In genomic region chr12:104635944-104636343, GRCh38 we compare ENCODE assay signal across 15 cellular contexts.
DNase-seq lines count a peak whose midpoint lies in the region; ATAC-seq and TF ChIP-seq lines count a peak whose summit lies in the region.
"Had no signal": no experiment of that assay in that cellular context is flagged by ENCODE, and none has a peak within 500 bp of the region (broad histone marks: within the 10 kb centered on the region; RNA-seq: fewer than 3 reads in every experiment).

No MANE protein-coding gene starts in this region.

- H3K9me3 ChIP-seq in neutrophil (no peaks in the 10 kb centered on the region), WERI-Rb-1 (ENCODE audit: severe bottlenecking) (peaks cover 4% of the 10 kb centered on the region)
- H3K9me3 ChIP-seq: HAP-1 had no signal

- H3K4me1 Mint-ChIP-seq in natural killer cell treated with Interleukin-12 subunit alpha and Interleukin-12 subunit beta and Interleukin-15 and Interleukin-18, amount 100 ng/mL, for 72 hours (ENCODE audit: low read depth in 2 of 2) = peaks cover 66 to 77% of the 10 kb centered on the region in 2 donors
- H3K4me1 Mint-ChIP-seq in natural killer cell = peaks cover 80 to 87% of the 10 kb centered on the region in 2 donors
- peaks cover 95% of the 10 kb centered on the region for H3K4me1 Mint-ChIP-seq in dendritic cell treated with granulocyte-macrophage colony-stimulating factor and Interleukin-4, amounts not matched to agents 40 ng/mL and 50 ng/mL, for 4 days (ENCODE audit: low read depth)

- intact Hi-C loops in natural killer cell (cut with micrococcal nuclease) = no loop called here
- intact Hi-C loops in dendritic cell treated with granulocyte-macrophage colony-stimulating factor and Interleukin-4, amounts not matched to agents 40 ng/mL and 50 ng/mL, for 4 days (cut with micrococcal nuclease) = no loop called here

- no peaks in the 10 kb centered on the region for H3K27me3 Mint-ChIP-seq in natural killer cell treated with Interleukin-12 subunit alpha and Interleukin-12 subunit beta and Interleukin-15 and Interleukin-18, amount 100 ng/mL, for 72 hours
- H3K27me3 Mint-ChIP-seq in natural killer cell (ENCODE audit: low read depth in 2 of 2) = no peaks in the 10 kb centered on the region
- H3K27me3 Mint-ChIP-seq in dendritic cell treated with granulocyte-macrophage colony-stimulating factor and Interleukin-4, amounts not matched to agents 40 ng/mL and 50 ng/mL, for 4 days = no peaks in the 10 kb centered on the region
- H3K27me3 Mint-ChIP-seq: CD4-positive, alpha-beta memory T cell had no signal

- no peaks in the 10 kb centered on the region for H3K9me3 Mint-ChIP-seq in natural killer cell treated with Interleukin-12 subunit alpha and Interleukin-12 subunit beta and Interleukin-15 and Interleukin-18, amount 100 ng/mL, for 72 hours
- no peaks in the 10 kb centered on the region for H3K9me3 Mint-ChIP-seq in natural killer cell
- no peaks in the 10 kb centered on the region for H3K9me3 Mint-ChIP-seq in dendritic cell treated with granulocyte-macrophage colony-stimulating factor and Interleukin-4, amounts not matched to agents 40 ng/mL and 50 ng/mL, for 4 days

- H3K27ac Mint-ChIP-seq in natural killer cell treated with Interleukin-12 subunit alpha and Interleukin-12 subunit beta and Interleukin-15 and Interleukin-18, amount 100 ng/mL, for 72 hours = peak overlapping the region; percentile 45 to 58
- H3K27ac Mint-ChIP-seq in natural killer cell = peak overlapping the region in 1 of 2 donors; percentile 66
- H3K27ac Mint-ChIP-seq in dendritic cell treated with granulocyte-macrophage colony-stimulating factor and Interleukin-4, amounts not matched to agents 40 ng/mL and 50 ng/mL, for 4 days = peak overlapping the region; percentile 93

- H3K36me3 ChIP-seq in neutrophil (no peaks in the 10 kb centered on the region), WERI-Rb-1 (no peaks in the 10 kb centered on the region)
- H3K36me3 ChIP-seq: HAP-1 had no signal

- DNase-seq in natural killer cell treated with Interleukin-12 subunit alpha and Interleukin-12 subunit beta and Interleukin-15 and Interleukin-18, amount 100 ng/mL, for 72 hours (ENCODE audit: low spot score) = no peak
- DNase-seq in natural killer cell (no peak), WERI-Rb-1 (no peak), NCI-H526 treated with DMSO at 0.1 percent for 48 hours (lab: John Stamatoyannopoulos, UW) (no peak)
- DNase-seq: ACHN; C1 segment of cervical spinal cord; CD4-positive, alpha-beta memory T cell; COR-L47; DMS153; DND-41; GDM1 had no signal

- ATAC-seq in natural killer cell treated with Interleukin-12 subunit alpha and Interleukin-12 subunit beta and Interleukin-15 and Interleukin-18, amount 100 ng/mL, for 72 hours = no peak
- ATAC-seq in natural killer cell (no peak), esophagus mucosa (no peak)

- peaks cover 29 to 38% of the 10 kb centered on the region in 2 experiments for H3K4me1 ChIP-seq in neutrophil (ENCODE audit: control insufficient read depth in 1 of 2, insufficient read depth in 1 of 2, low read depth in 1 of 2, low read length in 1 of 2)
- H3K4me1 ChIP-seq: HAP-1 had no signal

- H3K27me3 ChIP-seq in neutrophil (no peaks in the 10 kb centered on the region), WERI-Rb-1 (ENCODE audit: insufficient read depth, low read depth, severe bottlenecking) (no peaks in the 10 kb centered on the region)

- peaks cover 24% of the 10 kb centered on the region for H3K36me3 Mint-ChIP-seq in natural killer cell treated with Interleukin-12 subunit alpha and Interleukin-12 subunit beta and Interleukin-15 and Interleukin-18, amount 100 ng/mL, for 72 hours
- no peaks in the 10 kb centered on the region for H3K36me3 Mint-ChIP-seq in natural killer cell
- peaks cover 67% of the 10 kb centered on the region for H3K36me3 Mint-ChIP-seq in dendritic cell treated with granulocyte-macrophage colony-stimulating factor and Interleukin-4, amounts not matched to agents 40 ng/mL and 50 ng/mL, for 4 days (ENCODE audit: low read depth)

- TF ChIP-seq CTCF in natural killer cell (IDR thresholded peaks at IDR 0.05) (no peak), neutrophil (IDR thresholded peaks at IDR 0.05) (no peak), WERI-Rb-1 (IDR thresholded peaks at IDR 0.05; ENCODE audit: low read depth, low read length) (no peak)

- H3K4me3 ChIP-seq in neutrophil (ENCODE audit: low read depth in 1 of 2, low read length in 1 of 2) (no peak overlapping the region), WERI-Rb-1 (ENCODE audit: low read depth, low read length) (no peak overlapping the region)
- H3K4me3 ChIP-seq: HAP-1 had no signal

- no peak overlapping the region for H3K4me3 Mint-ChIP-seq in natural killer cell treated with Interleukin-12 subunit alpha and Interleukin-12 subunit beta and Interleukin-15 and Interleukin-18, amount 100 ng/mL, for 72 hours
- no peak overlapping the region for H3K4me3 Mint-ChIP-seq in natural killer cell
- H3K4me3 Mint-ChIP-seq in dendritic cell treated with granulocyte-macrophage colony-stimulating factor and Interleukin-4, amounts not matched to agents 40 ng/mL and 50 ng/mL, for 4 days = no peak overlapping the region
- H3K4me3 Mint-ChIP-seq: CD4-positive, alpha-beta memory T cell had no signal

- H3K27ac ChIP-seq in neutrophil (peak overlapping the region; percentile 100), WERI-Rb-1 (no peak overlapping the region)
